In the genomic region with DNA sequence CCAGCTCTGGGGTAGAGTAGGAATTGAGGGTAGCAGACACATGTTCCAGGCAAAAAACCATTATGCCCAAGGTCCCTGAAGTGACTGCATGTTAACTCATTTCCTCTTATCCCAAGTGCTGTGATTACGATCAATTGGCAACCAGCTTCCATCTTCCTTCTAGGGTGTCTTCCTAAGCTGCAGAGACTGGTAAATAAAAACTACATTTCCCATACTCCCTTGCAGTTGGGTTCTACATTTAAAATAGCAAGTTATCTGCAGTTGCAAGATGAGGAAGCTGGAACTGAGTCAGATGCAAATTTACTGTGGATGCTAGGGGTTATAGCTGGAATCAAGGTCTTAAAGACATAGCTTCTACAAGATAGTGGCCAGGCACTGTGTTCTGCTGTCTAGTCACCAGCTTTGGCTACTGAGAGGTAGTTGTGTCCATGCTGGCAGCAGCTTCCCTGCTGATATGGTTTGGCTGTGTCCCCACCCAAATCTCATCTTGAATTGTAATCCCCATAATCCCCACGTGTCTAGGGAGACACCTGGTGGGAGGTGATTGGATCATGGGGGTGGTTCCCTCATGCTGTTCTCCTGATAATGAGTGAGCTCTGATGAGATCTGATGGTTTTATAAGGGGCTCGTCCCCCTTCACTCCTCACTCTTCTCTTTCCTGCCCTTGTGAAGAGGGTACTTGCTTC, we compare ENCODE assay signal across 1 cellular context.
TF ChIP-seq lines count a peak whose summit lies in the region.

No MANE protein-coding gene starts in this region.

TF ChIP-seq in SK-N-SH treated with all-trans-retinoic acid at 6 μM for 48 hours, 23 proteins besides CTCF, POLR2A, EP300 and RAD21 (continued from another document):
- TF ChIP-seq, protein P1, sequence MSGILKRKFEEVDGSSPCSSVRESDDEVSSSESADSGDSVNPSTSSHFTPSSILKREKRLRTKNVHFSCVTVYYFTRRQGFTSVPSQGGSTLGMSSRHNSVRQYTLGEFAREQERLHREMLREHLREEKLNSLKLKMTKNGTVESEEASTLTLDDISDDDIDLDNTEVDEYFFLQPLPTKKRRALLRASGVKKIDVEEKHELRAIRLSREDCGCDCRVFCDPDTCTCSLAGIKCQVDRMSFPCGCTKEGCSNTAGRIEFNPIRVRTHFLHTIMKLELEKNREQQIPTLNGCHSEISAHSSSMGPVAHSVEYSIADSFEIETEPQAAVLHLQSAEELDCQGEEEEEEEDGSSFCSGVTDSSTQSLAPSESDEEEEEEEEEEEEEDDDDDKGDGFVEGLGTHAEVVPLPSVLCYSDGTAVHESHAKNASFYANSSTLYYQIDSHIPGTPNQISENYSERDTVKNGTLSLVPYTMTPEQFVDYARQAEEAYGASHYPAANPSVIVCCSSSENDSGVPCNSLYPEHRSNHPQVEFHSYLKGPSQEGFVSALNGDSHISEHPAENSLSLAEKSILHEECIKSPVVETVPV (CRISPR knock-in tag; IDR thresholded peaks at IDR 0.05), result no peak
- no peak for TF ChIP-seq TOX (CRISPR knock-in tag; IDR thresholded peaks at IDR 0.05; ENCODE audit: borderline replicate concordance)
- TF ChIP-seq, protein P2, sequence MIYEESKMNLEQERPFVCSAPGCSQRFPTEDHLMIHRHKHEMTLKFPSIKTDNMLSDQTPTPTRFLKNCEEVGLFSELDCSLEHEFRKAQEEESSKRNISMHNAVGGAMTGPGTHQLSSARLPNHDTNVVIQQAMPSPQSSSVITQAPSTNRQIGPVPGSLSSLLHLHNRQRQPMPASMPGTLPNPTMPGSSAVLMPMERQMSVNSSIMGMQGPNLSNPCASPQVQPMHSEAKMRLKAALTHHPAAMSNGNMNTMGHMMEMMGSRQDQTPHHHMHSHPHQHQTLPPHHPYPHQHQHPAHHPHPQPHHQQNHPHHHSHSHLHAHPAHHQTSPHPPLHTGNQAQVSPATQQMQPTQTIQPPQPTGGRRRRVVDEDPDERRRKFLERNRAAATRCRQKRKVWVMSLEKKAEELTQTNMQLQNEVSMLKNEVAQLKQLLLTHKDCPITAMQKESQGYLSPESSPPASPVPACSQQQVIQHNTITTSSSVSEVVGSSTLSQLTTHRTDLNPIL (CRISPR knock-in tag; IDR thresholded peaks at IDR 0.05; ENCODE audit: low read depth), result no peak
- TF ChIP-seq ZC3H10 (CRISPR knock-in tag; IDR thresholded peaks at IDR 0.05), result no peak
- no peak for TF ChIP-seq ZFP3 (CRISPR knock-in tag; IDR thresholded peaks at IDR 0.05)
- TF ChIP-seq, protein P3, sequence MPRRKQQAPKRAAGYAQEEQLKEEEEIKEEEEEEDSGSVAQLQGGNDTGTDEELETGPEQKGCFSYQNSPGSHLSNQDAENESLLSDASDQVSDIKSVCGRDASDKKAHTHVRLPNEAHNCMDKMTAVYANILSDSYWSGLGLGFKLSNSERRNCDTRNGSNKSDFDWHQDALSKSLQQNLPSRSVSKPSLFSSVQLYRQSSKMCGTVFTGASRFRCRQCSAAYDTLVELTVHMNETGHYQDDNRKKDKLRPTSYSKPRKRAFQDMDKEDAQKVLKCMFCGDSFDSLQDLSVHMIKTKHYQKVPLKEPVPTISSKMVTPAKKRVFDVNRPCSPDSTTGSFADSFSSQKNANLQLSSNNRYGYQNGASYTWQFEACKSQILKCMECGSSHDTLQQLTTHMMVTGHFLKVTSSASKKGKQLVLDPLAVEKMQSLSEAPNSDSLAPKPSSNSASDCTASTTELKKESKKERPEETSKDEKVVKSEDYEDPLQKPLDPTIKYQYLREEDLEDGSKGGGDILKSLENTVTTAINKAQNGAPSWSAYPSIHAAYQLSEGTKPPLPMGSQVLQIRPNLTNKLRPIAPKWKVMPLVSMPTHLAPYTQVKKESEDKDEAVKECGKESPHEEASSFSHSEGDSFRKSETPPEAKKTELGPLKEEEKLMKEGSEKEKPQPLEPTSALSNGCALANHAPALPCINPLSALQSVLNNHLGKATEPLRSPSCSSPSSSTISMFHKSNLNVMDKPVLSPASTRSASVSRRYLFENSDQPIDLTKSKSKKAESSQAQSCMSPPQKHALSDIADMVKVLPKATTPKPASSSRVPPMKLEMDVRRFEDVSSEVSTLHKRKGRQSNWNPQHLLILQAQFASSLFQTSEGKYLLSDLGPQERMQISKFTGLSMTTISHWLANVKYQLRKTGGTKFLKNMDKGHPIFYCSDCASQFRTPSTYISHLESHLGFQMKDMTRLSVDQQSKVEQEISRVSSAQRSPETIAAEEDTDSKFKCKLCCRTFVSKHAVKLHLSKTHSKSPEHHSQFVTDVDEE (CRISPR knock-in tag; IDR thresholded peaks at IDR 0.05), result no peak
